20 cellular contexts compared by ENCODE assay signal in the genomic region with DNA sequence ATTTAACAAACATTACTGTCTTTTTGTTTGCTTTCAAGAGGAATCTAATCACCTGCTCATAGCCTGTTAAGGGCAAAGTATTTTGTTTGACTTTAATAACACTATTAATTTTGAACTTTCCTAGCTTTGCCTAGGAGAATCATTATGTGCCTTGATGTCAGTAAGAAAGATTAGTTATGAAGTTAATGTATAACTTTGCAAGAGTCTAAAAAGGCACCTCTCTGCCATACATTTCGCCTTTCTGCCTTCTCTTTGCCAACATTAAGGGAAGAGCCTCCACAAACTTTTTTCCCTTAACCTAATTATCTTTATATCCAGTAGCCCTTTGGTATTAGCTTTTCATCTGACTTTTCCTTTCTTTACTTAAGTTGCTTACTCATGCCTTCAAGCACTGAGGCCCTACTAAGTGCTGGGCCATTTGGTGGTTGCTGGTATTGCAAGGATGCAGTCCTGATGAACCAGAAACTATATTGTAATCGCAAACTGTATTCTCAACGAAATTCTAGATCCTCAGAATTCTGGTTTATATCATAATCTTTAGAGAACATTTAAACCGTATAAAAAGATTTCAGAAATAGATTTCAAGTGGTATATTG.
"Had no signal": no experiment of that assay in that cellular context is flagged by ENCODE, and none has a peak within 500 bp of the region (broad histone marks: within the 10 kb centered on the region; RNA-seq: fewer than 3 reads in every experiment).

No MANE protein-coding gene starts in this region.

- H3K9me3 ChIP-seq: ascending aorta, lower lobe of right lung, suprapubic skin, transverse colon, vagina had no signal

- H3K4me3 ChIP-seq: ascending aorta, lower lobe of right lung, skin epidermis, suprapubic skin, transverse colon, vagina had no signal

- H3K36me3 ChIP-seq: ascending aorta, lower lobe of right lung, suprapubic skin, transverse colon, vagina had no signal

- DNase-seq: activated CD4-positive, alpha-beta T cell treated with anti-CD3 and anti-CD28 coated beads for 48 hours; activated CD4-positive, CD25-positive, alpha-beta regulatory T cell; activated CD8-positive, alpha-beta memory T cell treated with anti-CD3 and anti-CD28 coated beads, Interleukin-2, amount 50 U/mL, for 4 hours; activated effector memory CD4-positive, alpha-beta T cell treated with Interleukin-2 at 50 U/mL for 16 hours; activated naive CD4-positive, alpha-beta T cell treated with anti-CD3 and anti-CD28 coated beads, Interleukin-2, amount 10 ng/mL, durations not matched to agents 7 days and 5 days; activated T-cell treated with anti-CD3 and anti-CD28 coated beads, Interleukin-2, amount 50 U/mL, for 4 hours; cerebellar nuclear complex; cortex of kidney; effector CD8-positive, alpha-beta T cell; foreskin fibroblast; left cardiac atrium; lower lobe of right lung; right cardiac atrium; stimulated activated CD4-positive, alpha-beta T cell treated with anti-CD3 and anti-CD28 coated beads, Interleukin-15, amount 100 ng/mL, for 24 hours; stimulated activated CD4-positive, alpha-beta T cell treated with anti-CD3 and anti-CD28 coated beads, Interleukin-2, amount 100 ng/mL, for 48 hours; transverse colon had no signal

- H3K27ac ChIP-seq: ascending aorta, lower lobe of right lung, skin epidermis, suprapubic skin, transverse colon, vagina had no signal

- H3K4me1 ChIP-seq: ascending aorta, lower lobe of right lung, suprapubic skin, transverse colon, vagina had no signal

- ATAC-seq: activated T-cell treated with anti-CD3 and anti-CD28 coated beads, Interleukin-2, amount 50 U/mL, for 4 hours; left cardiac atrium; lower lobe of right lung; right cardiac atrium had no signal

- H3K27me3 ChIP-seq: ascending aorta, suprapubic skin, transverse colon, vagina had no signal
